Comparison of ENCODE assay signal across 6 cellular contexts in the genomic region with DNA sequence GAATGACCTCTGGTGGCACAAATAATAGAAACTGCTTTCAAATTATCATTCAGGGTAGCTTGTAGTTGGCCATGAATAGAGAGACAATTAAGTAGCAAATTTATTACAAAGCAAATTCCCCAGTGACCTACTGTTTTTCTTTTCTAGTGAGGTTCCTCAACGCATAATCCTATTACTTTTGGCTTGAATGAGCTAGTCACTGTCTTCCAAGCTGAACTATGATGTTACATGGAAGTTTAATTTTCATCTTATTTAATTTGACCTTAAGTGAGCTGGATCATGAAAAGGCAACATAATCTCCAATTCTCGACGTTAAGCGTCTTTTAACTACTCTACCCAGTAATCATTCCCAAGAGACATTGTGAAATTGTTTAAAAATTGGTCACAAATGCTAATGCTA.
"Had no signal": no experiment of that assay in that cellular context is flagged by ENCODE, and none has a peak within 500 bp of the region (broad histone marks: within the 10 kb centered on the region; RNA-seq: fewer than 3 reads in every experiment).

No MANE protein-coding gene starts in this region.

- H3K4me3 ChIP-seq: K562 had no signal

- ATAC-seq: HepG2, K562 had no signal

- H3K27ac ChIP-seq: HL-60 had no signal

- DNase-seq: IMR-90, KBM-7, KG1 had no signal
